19 cellular contexts compared by ENCODE assay signal in the genomic region with DNA sequence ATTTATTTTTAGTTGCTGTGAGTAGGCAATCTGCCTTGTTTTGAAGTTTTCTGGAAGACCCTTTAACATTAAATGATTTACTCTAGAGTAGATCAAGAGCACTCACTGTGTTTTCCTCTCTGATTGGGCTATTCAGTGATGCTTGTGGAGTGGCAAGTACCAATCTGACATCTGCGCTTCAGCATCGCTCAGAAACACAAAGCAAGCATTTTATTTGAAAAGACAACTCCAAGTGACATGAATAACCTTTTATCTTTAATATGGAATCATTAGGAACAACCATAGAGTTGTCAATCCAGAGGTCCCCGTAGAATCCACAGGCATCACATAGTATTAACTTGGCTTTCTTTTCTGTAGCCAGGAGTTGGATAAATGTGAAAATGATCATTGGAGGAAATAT.
"Had no signal": no experiment of that assay in that cellular context is flagged by ENCODE, and none has a peak within 500 bp of the region (broad histone marks: within the 10 kb centered on the region; RNA-seq: fewer than 3 reads in every experiment).

No MANE protein-coding gene starts in this region.

- H3K4me3 ChIP-seq: esophagus muscularis mucosa, gastroesophageal sphincter, hepatocyte, neural progenitor cell, ovary, right lobe of liver, testis, tibial nerve, upper lobe of right lung, vagina had no signal

- H3K27me3 ChIP-seq: esophagus muscularis mucosa, gastroesophageal sphincter, hepatocyte, neural progenitor cell, ovary, right lobe of liver, testis, tibial nerve, upper lobe of right lung, vagina had no signal

- H3K79me2 ChIP-seq: hepatocyte had no signal

- H3K9ac ChIP-seq: neural progenitor cell had no signal

- H3K4me2 ChIP-seq: hepatocyte, neural progenitor cell had no signal

- ATAC-seq: effector memory CD8-positive, alpha-beta T cell; gastroesophageal sphincter; left colon; natural killer cell; stimulated activated effector memory CD8-positive, alpha-beta T cell treated with anti-CD3 and anti-CD28 coated beads, Interleukin-12 subunit alpha, Interleukin-12 subunit beta, amount 100 ng/mL, for 72 hours; stimulated activated naive CD8-positive, alpha-beta T cell treated with anti-CD3 and anti-CD28 coated beads, Interleukin-15, Interleukin-2, amounts not matched to agents 100 U/mL and 50 U/mL, for 24 hours; upper lobe of right lung had no signal

- H2AFZ ChIP-seq: hepatocyte, neural progenitor cell had no signal

- H3K36me3 ChIP-seq: esophagus muscularis mucosa, gastroesophageal sphincter, neural progenitor cell, ovary, tibial nerve, upper lobe of right lung, vagina had no signal

- H3K9me3 ChIP-seq: esophagus muscularis mucosa, gastroesophageal sphincter, ovary, right lobe of liver, testis, tibial nerve, upper lobe of right lung, vagina had no signal

- H3K27ac ChIP-seq: epithelial cell of prostate, esophagus muscularis mucosa, gastroesophageal sphincter, hepatocyte, neural progenitor cell, ovary, right lobe of liver, testis, tibial nerve, upper lobe of right lung, vagina had no signal

- DNase-seq: effector memory CD8-positive, alpha-beta T cell; left colon; mammary epithelial cell; natural killer cell; ovary; right lobe of liver; stimulated activated CD4-positive, alpha-beta T cell treated with anti-CD3 and anti-CD28 coated beads, Interleukin-4, amount 100 ng/mL, for 1 hour; stimulated activated CD8-positive, alpha-beta memory T cell treated with anti-CD3 and anti-CD28 coated beads, Interleukin-4, amount 100 ng/mL, for 48 hours; stimulated activated naive CD8-positive, alpha-beta T cell treated with anti-CD3 and anti-CD28 coated beads, Interleukin-15, Interleukin-2, amounts not matched to agents 100 U/mL and 50 U/mL, for 24 hours; testis; upper lobe of right lung had no signal
